Comparison of ENCODE assay signal across 8 cellular contexts in the genomic region with DNA sequence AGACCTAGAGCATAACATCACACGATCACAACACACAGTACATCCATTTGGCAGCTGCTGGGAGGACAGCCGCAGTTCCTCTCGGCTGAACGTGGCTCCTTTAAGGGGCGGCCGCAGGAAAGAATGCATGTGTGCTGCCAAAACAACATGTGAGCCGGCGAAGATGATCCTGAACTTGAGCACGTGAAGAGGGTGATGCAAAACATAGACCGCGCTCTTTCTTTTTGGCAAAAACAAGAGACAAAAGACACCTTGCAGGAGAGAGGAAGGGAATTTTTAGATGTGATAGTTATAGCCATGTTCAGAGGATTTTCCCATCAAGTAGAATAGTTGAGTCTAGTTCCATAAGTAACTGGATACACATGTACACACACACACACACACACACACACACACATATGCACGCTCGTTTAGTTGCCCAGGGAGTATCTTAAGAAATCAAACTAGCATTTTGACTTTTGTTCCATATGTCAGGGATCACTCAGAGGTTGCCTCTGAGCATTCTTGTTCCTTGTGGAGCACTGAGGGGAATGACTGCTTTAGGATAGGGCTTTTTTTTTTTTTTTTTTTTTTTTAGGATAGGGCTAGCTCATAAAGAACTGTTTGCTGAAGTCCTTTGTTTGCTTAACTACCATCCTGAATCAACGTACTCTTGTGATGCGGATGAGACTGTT. TPM values are rescaled to one million over a fixed set of nuclear protein-coding genes. Genes with fewer than 3 reads are reported as not detected.
DNase-seq lines count a peak whose midpoint lies in the region; ATAC-seq lines count a peak whose summit lies in the region.

No MANE protein-coding gene starts in this region.

- H3K18ac ChIP-seq in neuronal stem cell (ENCODE audit: low read length) = no peak overlapping the region

- no peak overlapping the region for H3K23ac ChIP-seq in neuronal stem cell (ENCODE audit: low read depth, low read length, poor library complexity)

- peak overlapping the region; percentile 44 for H2AFZ ChIP-seq in neuronal stem cell (ENCODE audit: low read length)

- WGBS in neuronal stem cell (ENCODE audit: extremely low coverage in 2 of 2, insufficient read length in 2 of 2, insufficient replicate concordance in 1 of 2), 2 donors = no CpG with 5 or more reads among the region's 15 CpGs

- H4K8ac ChIP-seq in neuronal stem cell (ENCODE audit: low read depth, low read length) = no peak overlapping the region

- no peak overlapping the region for H2BK120ac ChIP-seq in neuronal stem cell (ENCODE audit: low read depth, low read length)

- H3K14ac ChIP-seq in neuronal stem cell (ENCODE audit: low read length) = no peak overlapping the region

- H3K4ac ChIP-seq in neuronal stem cell (ENCODE audit: low read length) = no peak overlapping the region

- no peak overlapping the region for H3K4me2 ChIP-seq in neuronal stem cell (ENCODE audit: insufficient read depth, low read length, poor library complexity, severe bottlenecking)

- H3K36me3 ChIP-seq in neuronal stem cell (replicated peaks in 1 of 2; ENCODE audit: control insufficient read depth in 2 of 2, insufficient read depth in 2 of 2, low read length in 2 of 2) = no peaks in the 10 kb centered on the region

- H3K27me3 ChIP-seq in neuronal stem cell (ENCODE audit: control insufficient read depth in 3 of 3, insufficient read depth in 3 of 3, low read depth in 1 of 3, low read length in 3 of 3) = no peaks in the 10 kb centered on the region

- H3K4me1 ChIP-seq in neuronal stem cell (ENCODE audit: control insufficient read depth in 2 of 2, insufficient read depth in 1 of 2, low read depth in 1 of 2, low read length in 2 of 2) = peaks cover 2 to 7% of the 10 kb centered on the region in 2 donors

- H2BK12ac ChIP-seq in neuronal stem cell (ENCODE audit: low read length) = no peak overlapping the region

- no peak overlapping the region for H4K91ac ChIP-seq in neuronal stem cell (ENCODE audit: low read depth, low read length, poor library complexity)

- H3K79me1 ChIP-seq in neuronal stem cell (ENCODE audit: low read depth, low read length) = no peaks in the 10 kb centered on the region

- no peak overlapping the region for H3K4me3 ChIP-seq in neuronal stem cell (ENCODE audit: low read length in 2 of 2)

- no peak overlapping the region for H3K9ac ChIP-seq in neuronal stem cell (ENCODE audit: low read depth, low read length, poor library complexity)

- no peak overlapping the region for H2AK5ac ChIP-seq in neuronal stem cell (ENCODE audit: low read depth, low read length)

- no peak overlapping the region for H3K27ac ChIP-seq in neuronal stem cell (replicated peaks; ENCODE audit: low read length)

- peaks cover 1 to 7% of the 10 kb centered on the region in 2 donors for H3K9me3 ChIP-seq in neuronal stem cell (replicated peaks in 1 of 2; ENCODE audit: control insufficient read depth in 2 of 2, insufficient read depth in 1 of 2, low read depth in 1 of 2, low read length in 2 of 2)

- ATAC-seq in esophagus mucosa (peak; percentile 71), HG03175 (IDR thresholded peaks at IDR 0.05; ENCODE audit: unreplicated experiment) (no peak)

- no peak overlapping the region for H2BK5ac ChIP-seq in neuronal stem cell (ENCODE audit: low read length)

- no peak overlapping the region for H2BK15ac ChIP-seq in neuronal stem cell (ENCODE audit: low read length)

- DNase-seq in Ammon's horn (ENCODE audit: low spot score) (peak; percentile 41), NCI-H226 (peak; percentile 63), neuronal stem cell (ENCODE audit: low spot score) (no peak)
- DNase-seq in stimulated activated CD8-positive, alpha-beta memory T cell treated with anti-CD3 and anti-CD28 coated beads, Interleukin-4, amount 100 ng/mL, for 48 hours = no peak
- DNase-seq in activated T-cell treated with anti-CD3 and anti-CD28 coated beads, Interleukin-2, amount 50 U/mL, for 1 hour = no peak
- no peak for DNase-seq in stimulated activated CD4-positive, alpha-beta T cell treated with anti-CD3 and anti-CD28 coated beads, Interleukin-4, amount 100 ng/mL, for 1 hour

RNA-seq across cellular contexts. Expression of gene RANBP9, which starts 21.7 kb away (rescaled TPM):
- total RNA-seq in esophagus mucosa = 58.9 TPM
- polyA plus RNA-seq in neuronal stem cell (2013, experiment 1 of 2) = 34.4 TPM
- 35.1 TPM for polyA plus RNA-seq in neuronal stem cell (2013, experiment 2 of 2)

Comparison
In these comparisons a context has a peak if more than half of its experiments do, and no peak if none do; other contexts are left out.
1. DNase-seq: peak in Ammon's horn (single experiment) and NCI-H226 (single experiment); none in neuronal stem cell (single experiment), stimulated activated CD8-positive, alpha-beta memory T cell treated with anti-CD3 and anti-CD28 coated beads, Interleukin-4, amount 100 ng/mL, for 48 hours (single experiment), activated T-cell treated with anti-CD3 and anti-CD28 coated beads, Interleukin-2, amount 50 U/mL, for 1 hour (single experiment) and stimulated activated CD4-positive, alpha-beta T cell treated with anti-CD3 and anti-CD28 coated beads, Interleukin-4, amount 100 ng/mL, for 1 hour (single experiment).